Comparison of ENCODE assay signal across 27 cellular contexts in genomic region chr10:21217748-21218367, GRCh38.
"Had no signal": no experiment of that assay in that cellular context is flagged by ENCODE, and none has a peak within 500 bp of the region (broad histone marks: within the 10 kb centered on the region; RNA-seq: fewer than 3 reads in every experiment).

No MANE protein-coding gene starts in this region.

- H3K4me3 ChIP-seq: colonic mucosa, coronary artery, dorsolateral prefrontal cortex, esophagus muscularis mucosa, esophagus squamous epithelium, gastrocnemius medialis, gastroesophageal sphincter, heart left ventricle, heart right ventricle had no signal

- H3K4me3 Mint-ChIP-seq: dendritic cell treated with granulocyte-macrophage colony-stimulating factor and Interleukin-4, amounts not matched to agents 40 ng/mL and 50 ng/mL, for 4 days; effector memory CD8-positive, alpha-beta T cell had no signal

- H3K27me3 Mint-ChIP-seq: dendritic cell treated with granulocyte-macrophage colony-stimulating factor and Interleukin-4, amounts not matched to agents 40 ng/mL and 50 ng/mL, for 4 days; effector memory CD8-positive, alpha-beta T cell had no signal

- H3K9me3 Mint-ChIP-seq: dendritic cell treated with granulocyte-macrophage colony-stimulating factor and Interleukin-4, amounts not matched to agents 40 ng/mL and 50 ng/mL, for 4 days; effector memory CD8-positive, alpha-beta T cell had no signal

- H3K9me3 ChIP-seq: colonic mucosa, esophagus squamous epithelium, gastrocnemius medialis had no signal

- H3K36me3 ChIP-seq: colonic mucosa, esophagus muscularis mucosa, esophagus squamous epithelium, gastrocnemius medialis, gastroesophageal sphincter, heart left ventricle, heart right ventricle had no signal

- H3K27me3 ChIP-seq: colonic mucosa, dorsolateral prefrontal cortex, esophagus muscularis mucosa, esophagus squamous epithelium, gastrocnemius medialis, gastroesophageal sphincter, heart left ventricle, heart right ventricle had no signal

- H3K27ac Mint-ChIP-seq: dendritic cell treated with granulocyte-macrophage colony-stimulating factor and Interleukin-4, amounts not matched to agents 40 ng/mL and 50 ng/mL, for 4 days; effector memory CD8-positive, alpha-beta T cell had no signal

- ATAC-seq: effector memory CD8-positive, alpha-beta T cell; esophagus mucosa; foreskin keratinocyte; gastrocnemius medialis; gastroesophageal sphincter; heart left ventricle had no signal

- FAIRE-seq: colon, endometrium, endothelial cell of umbilical vein, frontal cortex had no signal

- DNase-seq: colonic mucosa; cortex of kidney; dermis blood vessel endothelial cell; dorsolateral prefrontal cortex; effector CD4-positive, alpha-beta T cell; effector CD8-positive, alpha-beta T cell; effector memory CD4-positive, alpha-beta T cell; effector memory CD8-positive, alpha-beta T cell; erythroblast; esophagus squamous epithelium; foreskin fibroblast; foreskin keratinocyte; foreskin melanocyte; gastrocnemius medialis; glutamatergic neuron; heart left ventricle; heart right ventricle had no signal

- H3K27ac ChIP-seq: colonic mucosa, coronary artery, epithelial cell of prostate, esophagus muscularis mucosa, esophagus squamous epithelium, foreskin keratinocyte, gastrocnemius medialis, gastroesophageal sphincter, heart left ventricle, heart right ventricle had no signal

- H3K4me1 ChIP-seq: colonic mucosa, esophagus muscularis mucosa, esophagus squamous epithelium, foreskin keratinocyte, gastrocnemius medialis, gastroesophageal sphincter had no signal
